14 cellular contexts compared by ENCODE assay signal in the genomic region with DNA sequence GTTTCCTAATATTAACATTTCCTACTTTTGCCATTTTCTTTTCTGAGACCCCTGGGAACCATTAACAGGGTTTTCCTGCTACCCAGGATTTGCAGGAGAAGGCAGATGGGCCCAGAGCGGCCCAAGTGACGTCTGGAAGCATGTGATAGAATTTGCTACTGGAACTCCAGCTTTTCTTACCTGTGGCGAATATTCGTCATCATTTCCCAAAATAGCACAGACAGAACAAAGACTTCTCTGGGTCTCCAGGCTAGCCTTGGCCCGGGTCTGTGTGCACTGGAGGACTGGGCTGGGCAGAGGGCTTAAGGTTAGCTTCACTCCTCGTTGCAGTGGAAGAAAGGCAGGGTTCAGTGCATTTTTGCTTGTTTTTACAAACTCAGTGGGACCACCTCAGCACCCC.
"Had no signal": no experiment of that assay in that cellular context is flagged by ENCODE, and none has a peak within 500 bp of the region (broad histone marks: within the 10 kb centered on the region; RNA-seq: fewer than 3 reads in every experiment).

No MANE protein-coding gene starts in this region.

- H3K9me3 Mint-ChIP-seq: type B pancreatic cell had no signal

- FAIRE-seq: colon, endometrium, pancreas had no signal

- H3K36me3 ChIP-seq: pancreas had no signal

- H3K4me3 ChIP-seq: hepatocyte, pancreas, SK-N-MC had no signal

- H3K79me2 ChIP-seq: hepatocyte had no signal

- H3K27ac ChIP-seq: hepatocyte, pancreas, SK-N-MC had no signal

- H2AFZ ChIP-seq: hepatocyte had no signal

- H3K27me3 ChIP-seq: hepatocyte, pancreas had no signal

- H3K36me3 Mint-ChIP-seq: type B pancreatic cell had no signal

- H3K4me3 Mint-ChIP-seq: neural crest cell, type B pancreatic cell had no signal

- H3K27ac Mint-ChIP-seq: type B pancreatic cell had no signal

- H3K4me1 ChIP-seq: pancreas had no signal

- H3K27me3 Mint-ChIP-seq: type B pancreatic cell had no signal

- DNase-seq: activated naive CD4-positive, alpha-beta T cell treated with Interleukin-2 at 50 U/mL for 16 hours; pancreas; stimulated activated CD4-positive, alpha-beta T cell treated with anti-CD3 and anti-CD28 coated beads, Interleukin-15, amount 100 ng/mL, for 24 hours; stimulated activated CD4-positive, alpha-beta T cell treated with anti-CD3 and anti-CD28 coated beads, Interleukin-4, amount 100 ng/mL, for 1 hour; stimulated activated naive CD4-positive, alpha-beta T cell; T-helper 1 cell; T1000 had no signal

- ATAC-seq: activated CD4-positive, CD25-positive, alpha-beta regulatory T cell treated with anti-CD3 and anti-CD28 coated beads, Interleukin-2, amount 50 U/mL, for 24 hours had no signal

- H3K4me2 ChIP-seq: hepatocyte had no signal

- H3K9me3 ChIP-seq: pancreas had no signal
